In the genomic region with DNA sequence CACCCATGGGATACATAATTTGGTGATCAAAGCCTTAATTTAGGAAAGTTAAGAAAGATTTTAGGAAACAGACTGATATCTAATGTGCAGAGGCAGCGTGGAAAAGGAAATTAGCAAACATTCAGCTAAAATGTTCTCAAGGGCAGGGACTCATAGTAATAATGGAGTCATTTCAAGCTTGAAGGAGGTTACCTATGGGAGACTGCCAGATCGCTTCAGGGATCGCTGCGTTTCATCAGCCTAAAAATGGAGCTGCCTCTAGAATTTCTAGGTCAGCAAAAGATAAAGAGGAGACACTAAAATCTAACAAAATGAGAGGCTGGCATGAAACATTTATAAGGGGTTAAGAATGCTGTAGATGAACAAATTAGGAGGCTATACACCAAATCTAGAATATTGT, we compare ENCODE assay signal across 22 cellular contexts.
"Had no signal": no experiment of that assay in that cellular context is flagged by ENCODE, and none has a peak within 500 bp of the region (broad histone marks: within the 10 kb centered on the region; RNA-seq: fewer than 3 reads in every experiment).

No MANE protein-coding gene starts in this region.

- H3K4me3 Mint-ChIP-seq: naive thymus-derived CD8-positive, alpha-beta T cell; nephron progenitor cell; neural progenitor cell; stimulated activated memory B cell treated with anti-CD40 and anti-IgM and Interleukin-4, amounts not matched to agents 10 μg/mL and 1 μg/mL and 100 μg/mL, for 72 hours; stimulated activated naive CD8-positive, alpha-beta T cell treated with anti-CD3 and anti-CD28 coated beads, Interleukin-15, amount 100 ng/mL, for 72 hours; type B pancreatic cell had no signal

- H3K9me3 Mint-ChIP-seq: naive thymus-derived CD8-positive, alpha-beta T cell; nephron progenitor cell; neural progenitor cell; stimulated activated memory B cell treated with anti-CD40 and anti-IgM and Interleukin-4, amounts not matched to agents 10 μg/mL and 1 μg/mL and 100 μg/mL, for 72 hours; stimulated activated naive CD8-positive, alpha-beta T cell treated with anti-CD3 and anti-CD28 coated beads, Interleukin-15, amount 100 ng/mL, for 72 hours; type B pancreatic cell had no signal

- H3K36me3 Mint-ChIP-seq: naive thymus-derived CD8-positive, alpha-beta T cell; neural progenitor cell; stimulated activated memory B cell treated with anti-CD40 and anti-IgM and Interleukin-4, amounts not matched to agents 10 μg/mL and 1 μg/mL and 100 μg/mL, for 72 hours; type B pancreatic cell had no signal

- H3K27ac Mint-ChIP-seq: naive thymus-derived CD8-positive, alpha-beta T cell; nephron progenitor cell; neural progenitor cell; progenitor cell of endocrine pancreas; stimulated activated memory B cell treated with anti-CD40 and anti-IgM and Interleukin-4, amounts not matched to agents 10 μg/mL and 1 μg/mL and 100 μg/mL, for 72 hours; stimulated activated naive CD8-positive, alpha-beta T cell treated with anti-CD3 and anti-CD28 coated beads, Interleukin-15, amount 100 ng/mL, for 72 hours; type B pancreatic cell had no signal

- ATAC-seq: left colon; left lung; lower lobe of right lung; naive thymus-derived CD8-positive, alpha-beta T cell; right lobe of liver; stimulated activated memory B cell treated with anti-CD40 and anti-IgM and Interleukin-4, amounts not matched to agents 10 μg/mL and 1 μg/mL and 100 μg/mL, for 72 hours; stimulated activated naive CD8-positive, alpha-beta T cell treated with anti-CD3 and anti-CD28 coated beads, Interleukin-15, amount 100 ng/mL, for 72 hours had no signal

- DNase-seq: hippocampal formation; kidney; left colon; left lung; lower lobe of right lung; mammary epithelial cell; mesendoderm; naive thymus-derived CD8-positive, alpha-beta T cell; nephron progenitor cell; occipital lobe; right lobe of liver; stimulated activated CD4-positive, alpha-beta T cell treated with anti-CD3 and anti-CD28 coated beads, Interleukin-1b, Interleukin-23, amount 100 ng/mL, for 48 hours; stimulated activated CD4-positive, alpha-beta T cell treated with anti-CD3 and anti-CD28 coated beads, Interleukin-2, amount 100 ng/mL, for 48 hours; stimulated activated CD4-positive, alpha-beta T cell treated with anti-CD3 and anti-CD28 coated beads, Interleukin-4, amount 100 ng/mL, for 4 hours; stimulated activated CD8-positive, alpha-beta memory T cell treated with anti-CD3 and anti-CD28 coated beads, Interleukin-4, amount 100 ng/mL, for 48 hours; stimulated activated naive CD4-positive, alpha-beta T cell treated with Interleukin-2 at 50 U/mL for 16 hours; stimulated activated naive CD8-positive, alpha-beta T cell treated with anti-CD3 and anti-CD28 coated beads, Interleukin-15, amount 100 ng/mL, for 72 hours; uterus had no signal

- H3K4me1 Mint-ChIP-seq: naive thymus-derived CD8-positive, alpha-beta T cell; nephron progenitor cell; neural progenitor cell; stimulated activated memory B cell treated with anti-CD40 and anti-IgM and Interleukin-4, amounts not matched to agents 10 μg/mL and 1 μg/mL and 100 μg/mL, for 72 hours; stimulated activated naive CD8-positive, alpha-beta T cell treated with anti-CD3 and anti-CD28 coated beads, Interleukin-15, amount 100 ng/mL, for 72 hours had no signal
